In genomic region chr16:85798901-85799496, GRCh38 we compare ENCODE assay signal across 8 cellular contexts. TPM values are rescaled to one million over a fixed set of nuclear protein-coding genes. Genes with fewer than 3 reads are reported as not detected.
A peak's percentile ranks its signal among the peaks of the same experiment; 100 is the strongest.
DNase-seq lines count a peak whose midpoint lies in the region; ATAC-seq and TF ChIP-seq lines count a peak whose summit lies in the region.

No MANE protein-coding gene starts in this region.

- H3K36me3 ChIP-seq in PC-3 (ENCODE audit: low read depth, low read length): peaks cover 28% of the 10 kb centered on the region

- H3K4me2 ChIP-seq in PC-3 (ENCODE audit: low read length): peak overlapping the region; percentile 100

- no peaks in the 10 kb centered on the region for H3K9me2 ChIP-seq in PC-3 (replicated peaks; ENCODE audit: low read length)

- H3F3A ChIP-seq in PC-3 (ENCODE audit: low read length, unreplicated experiment): no peaks in the 10 kb centered on the region

- in situ Hi-C loops in astrocyte of the cerebellum (cut with HindIII; ENCODE audit: low sequenced_read_pairs): no loop called here

- H3K27ac ChIP-seq in PC-3 (ENCODE audit: low read length): no peak overlapping the region

- peaks cover 97% of the 10 kb centered on the region for H3K79me2 ChIP-seq in PC-3 (ENCODE audit: low read length)

- H3K27me3 ChIP-seq in PC-3 (ENCODE audit: low read length): no peaks in the 10 kb centered on the region

- H3K4me3 ChIP-seq in PC-3 (ENCODE audit: low read length) (peak overlapping the region; percentile 99), astrocyte of the cerebellum (ENCODE audit: low read depth, low read length) (peak overlapping the region; percentile 66)

- no peaks in the 10 kb centered on the region for H3K9me3 ChIP-seq in PC-3 (ENCODE audit: low read length)

- intact Hi-C loops in PC-3 (cut with micrococcal nuclease): no loop called here

- H3K9ac ChIP-seq in PC-3 (ENCODE audit: low read length): peak overlapping the region; percentile 99

- TF ChIP-seq CTCF in PC-3 (conservative IDR thresholded peaks at IDR 0.05; ENCODE audit: low read depth, low read length) (no peak), astrocyte of the cerebellum (IDR thresholded peaks at IDR 0.05; ENCODE audit: low read depth, low read length, missing control alignments) (no peak)

- H2AFZ ChIP-seq in PC-3 (ENCODE audit: low read length): peak overlapping the region; percentile 73; the same call in 1 of the 2 replicates

- DNase-seq in NCI-H82 (lab: John Stamatoyannopoulos, UW) (peak; percentile 26), NCI-H82 treated with DMSO at 0.1 percent for 48 hours (lab: John Stamatoyannopoulos, UW; ENCODE audit: unreplicated experiment) (no peak), PC-3 (no peak), astrocyte of the cerebellum (ENCODE audit: low read depth) (no peak), iPS-NIHi7 (ENCODE audit: extremely low spot score) (peak; percentile 53), Ammon's horn (ENCODE audit: low spot score) (no peak)
- DNase-seq in stimulated activated CD4-positive, alpha-beta T cell treated with anti-CD3 and anti-CD28 coated beads, Interleukin-2, amount 100 ng/mL, for 24 hours: peak; percentile 25 to 49

- ATAC-seq in HG02642 (IDR thresholded peaks at IDR 0.05; ENCODE audit: poor library complexity, unreplicated experiment): peak; percentile 24
- peak; percentile 39 for ATAC-seq in PC-3

- CTCF ChIA-PET in PC-3 (lab: Charles Lee): no interaction called here

- H3K4me1 ChIP-seq in PC-3 (ENCODE audit: insufficient read depth, low read length): peaks cover 18% of the 10 kb centered on the region

- peaks cover 38% of the 10 kb centered on the region for H4K20me1 ChIP-seq in PC-3 (ENCODE audit: low read length)

- no TSS peak for BruUV-seq in PC-3 (replicated peaks; lab: Mats Ljungman, UMichigan)

- POLR2A ChIA-PET in PC-3 (lab: Charles Lee; ENCODE audit: unreplicated experiment): interaction anchor here (0.5 kb wide), 1 partner anchor 119 kb away, joined by 3 read pairs; no protein-coding TSS in a partner anchor

RNA-seq across cellular contexts. Expression of gene EMC8, which starts 0.3 kb away (rescaled TPM):
- total RNA-seq in PC-3 (2014; rRNA removed): 42.6 and 46.1 TPM in 2 replicates

RNA-seq across cellular contexts. Expression of gene COX4I1, which starts 0.5 kb away (rescaled TPM):
- 539 and 598 TPM in 2 replicates for total RNA-seq in PC-3 (2014; rRNA removed)

RNA-seq across cellular contexts. Expression of gene C16orf74, which starts 48.1 kb away (rescaled TPM):
- 64.6 and 71.0 TPM in 2 replicates for total RNA-seq in PC-3 (2014; rRNA removed)

Comparison
In these comparisons a context has a peak if more than half of its experiments do, and no peak if none do; other contexts are left out.
1. DNase-seq: peak in NCI-H82 (single experiment), iPS-NIHi7 (single experiment) and stimulated activated CD4-positive, alpha-beta T cell treated with anti-CD3 and anti-CD28 coated beads, Interleukin-2, amount 100 ng/mL, for 24 hours (2 of 2); none in NCI-H82 treated with DMSO at 0.1 percent for 48 hours (single experiment), PC-3 (single experiment), astrocyte of the cerebellum (single experiment) and Ammon's horn (single experiment).